Comparison of ENCODE assay signal across 1 cellular context in the genomic region with DNA sequence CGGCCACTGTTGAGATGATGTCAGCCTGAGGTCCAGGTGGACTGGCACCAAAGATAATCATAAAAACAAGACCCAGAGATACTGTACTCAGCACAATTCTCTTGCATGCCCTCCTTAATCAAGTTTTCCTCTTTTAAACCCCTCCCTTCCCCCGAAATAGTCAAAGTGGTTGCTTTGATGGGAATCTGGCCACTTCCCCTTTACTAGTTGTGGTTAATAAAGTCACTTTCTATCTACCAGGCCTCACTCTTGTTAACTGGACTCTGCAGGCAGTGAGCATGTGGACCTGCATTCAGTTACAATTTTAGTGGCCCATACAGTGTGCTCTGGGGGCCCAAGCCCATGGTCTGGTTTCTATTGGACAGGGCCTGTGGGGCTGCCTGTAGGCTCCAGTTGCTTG.
TF ChIP-seq lines count a peak whose summit lies in the region.

No MANE protein-coding gene starts in this region.

TF ChIP-seq in K562, 482 proteins besides CTCF, POLR2A, EP300 and RAD21:
- TF ChIP-seq SPI1 (IDR thresholded peaks at IDR 0.05; ENCODE audit: borderline replicate concordance, low read depth, low read length) (peak; percentile 74; the same call in 1 of the 2 replicates), STAT5A (IDR thresholded peaks at IDR 0.05; ENCODE audit: borderline replicate concordance, low read length) (no peak)
- TF ChIP-seq, protein P1, sequence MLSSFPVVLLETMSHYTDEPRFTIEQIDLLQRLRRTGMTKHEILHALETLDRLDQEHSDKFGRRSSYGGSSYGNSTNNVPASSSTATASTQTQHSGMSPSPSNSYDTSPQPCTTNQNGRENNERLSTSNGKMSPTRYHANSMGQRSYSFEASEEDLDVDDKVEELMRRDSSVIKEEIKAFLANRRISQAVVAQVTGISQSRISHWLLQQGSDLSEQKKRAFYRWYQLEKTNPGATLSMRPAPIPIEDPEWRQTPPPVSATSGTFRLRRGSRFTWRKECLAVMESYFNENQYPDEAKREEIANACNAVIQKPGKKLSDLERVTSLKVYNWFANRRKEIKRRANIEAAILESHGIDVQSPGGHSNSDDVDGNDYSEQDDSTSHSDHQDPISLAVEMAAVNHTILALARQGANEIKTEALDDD (IDR thresholded peaks at IDR 0.05): peak; percentile 87
